In the genomic region with DNA sequence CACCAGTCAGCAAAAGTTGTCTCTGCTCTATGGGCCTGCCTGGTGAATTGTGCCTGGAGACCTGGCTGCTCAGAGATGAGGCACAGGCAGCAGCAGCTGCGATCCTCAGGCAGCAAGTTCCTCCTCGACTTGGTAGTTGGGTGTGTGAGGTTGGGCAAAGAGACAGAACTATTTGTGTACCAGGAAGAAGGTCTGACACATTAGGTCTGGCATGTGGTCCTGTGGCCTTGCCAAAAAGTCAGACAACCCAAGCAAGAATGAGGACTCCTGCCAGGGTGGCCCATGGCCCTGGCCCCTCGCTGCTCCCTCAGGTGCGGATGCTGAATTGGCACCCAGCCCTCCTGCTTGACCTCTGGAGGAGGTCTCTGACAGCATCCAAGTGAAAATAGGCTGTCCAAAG, we compare ENCODE assay signal across 9 cellular contexts.
DNase-seq lines count a peak whose midpoint lies in the region; ATAC-seq and TF ChIP-seq lines count a peak whose summit lies in the region.
"Had no signal": no experiment of that assay in that cellular context is flagged by ENCODE, and none has a peak within 500 bp of the region (broad histone marks: within the 10 kb centered on the region; RNA-seq: fewer than 3 reads in every experiment).

No MANE protein-coding gene starts in this region.

- no peak for TF ChIP-seq CTCF in foreskin fibroblast (IDR thresholded peaks at IDR 0.05; ENCODE audit: low read depth, low read length)

- ATAC-seq in SK-N-SH treated with all-trans-retinoic acid at 6 μM for 48 hours: peak; percentile 73
- ATAC-seq in HG03045 (IDR thresholded peaks at IDR 0.05; ENCODE audit: unreplicated experiment): no peak
- ATAC-seq in HG03442 (IDR thresholded peaks at IDR 0.05; ENCODE audit: unreplicated experiment): no peak
- ATAC-seq in GM19467 (IDR thresholded peaks at IDR 0.05; ENCODE audit: unreplicated experiment): no peak

- DNase-seq in Daoy (ENCODE audit: low read depth): peak; percentile 17
- peak; percentile 7 to 27 for DNase-seq in foreskin fibroblast
- peak; percentile 67 for DNase-seq in pons (ENCODE audit: low spot score)
- no peak for DNase-seq in DMS79 (lab: John Stamatoyannopoulos, UW)
- DNase-seq: small intestine had no signal

- no peak overlapping the region for H3K4me3 ChIP-seq in foreskin fibroblast (ENCODE audit: low read depth in 1 of 2, low read length in 2 of 2)

TF ChIP-seq in SK-N-SH treated with all-trans-retinoic acid at 6 μM for 48 hours, 23 proteins besides CTCF, POLR2A, EP300 and RAD21:
- TF ChIP-seq GLIS3 (CRISPR knock-in tag; IDR thresholded peaks at IDR 0.05) (no peak), CSDC2 (CRISPR knock-in tag; IDR thresholded peaks at IDR 0.05) (no peak), SNAI2 (CRISPR knock-in tag; IDR thresholded peaks at IDR 0.05) (no peak), ZNF8 (CRISPR knock-in tag; IDR thresholded peaks at IDR 0.05) (no peak), ZC3H10 (CRISPR knock-in tag; IDR thresholded peaks at IDR 0.05) (no peak), ESRRG (CRISPR knock-in tag; IDR thresholded peaks at IDR 0.05) (no peak), RARB (CRISPR knock-in tag; IDR thresholded peaks at IDR 0.05) (no peak), ZFP30 (CRISPR knock-in tag; IDR thresholded peaks at IDR 0.05) (no peak)
- TF ChIP-seq, protein P1, sequence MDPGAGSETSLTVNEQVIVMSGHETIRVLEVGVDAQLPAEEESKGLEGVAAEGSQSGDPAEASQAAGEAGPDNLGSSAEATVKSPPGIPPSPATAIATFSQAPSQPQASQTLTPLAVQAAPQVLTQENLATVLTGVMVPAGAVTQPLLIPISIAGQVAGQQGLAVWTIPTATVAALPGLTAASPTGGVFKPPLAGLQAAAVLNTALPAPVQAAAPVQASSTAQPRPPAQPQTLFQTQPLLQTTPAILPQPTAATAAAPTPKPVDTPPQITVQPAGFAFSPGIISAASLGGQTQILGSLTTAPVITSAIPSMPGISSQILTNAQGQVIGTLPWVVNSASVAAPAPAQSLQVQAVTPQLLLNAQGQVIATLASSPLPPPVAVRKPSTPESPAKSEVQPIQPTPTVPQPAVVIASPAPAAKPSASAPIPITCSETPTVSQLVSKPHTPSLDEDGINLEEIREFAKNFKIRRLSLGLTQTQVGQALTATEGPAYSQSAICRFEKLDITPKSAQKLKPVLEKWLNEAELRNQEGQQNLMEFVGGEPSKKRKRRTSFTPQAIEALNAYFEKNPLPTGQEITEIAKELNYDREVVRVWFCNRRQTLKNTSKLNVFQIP (CRISPR knock-in tag; IDR thresholded peaks at IDR 0.05; ENCODE audit: borderline replicate concordance, low read depth): no peak
- TF ChIP-seq, protein P2, sequence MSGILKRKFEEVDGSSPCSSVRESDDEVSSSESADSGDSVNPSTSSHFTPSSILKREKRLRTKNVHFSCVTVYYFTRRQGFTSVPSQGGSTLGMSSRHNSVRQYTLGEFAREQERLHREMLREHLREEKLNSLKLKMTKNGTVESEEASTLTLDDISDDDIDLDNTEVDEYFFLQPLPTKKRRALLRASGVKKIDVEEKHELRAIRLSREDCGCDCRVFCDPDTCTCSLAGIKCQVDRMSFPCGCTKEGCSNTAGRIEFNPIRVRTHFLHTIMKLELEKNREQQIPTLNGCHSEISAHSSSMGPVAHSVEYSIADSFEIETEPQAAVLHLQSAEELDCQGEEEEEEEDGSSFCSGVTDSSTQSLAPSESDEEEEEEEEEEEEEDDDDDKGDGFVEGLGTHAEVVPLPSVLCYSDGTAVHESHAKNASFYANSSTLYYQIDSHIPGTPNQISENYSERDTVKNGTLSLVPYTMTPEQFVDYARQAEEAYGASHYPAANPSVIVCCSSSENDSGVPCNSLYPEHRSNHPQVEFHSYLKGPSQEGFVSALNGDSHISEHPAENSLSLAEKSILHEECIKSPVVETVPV (CRISPR knock-in tag; IDR thresholded peaks at IDR 0.05): no peak
